1 cellular context compared by ENCODE assay signal in genomic region chr10:103192451-103193106, GRCh38.
TF ChIP-seq lines count a peak whose summit lies in the region.

No MANE protein-coding gene starts in this region.

TF ChIP-seq in GM23338, 12 proteins besides CTCF, POLR2A, EP300 and RAD21 (continued from another document):
- TF ChIP-seq ZNF462 (CRISPR knock-in tag; IDR thresholded peaks at IDR 0.05) (no peak), ZNF114 (CRISPR knock-in tag; IDR thresholded peaks at IDR 0.05) (no peak), CREB1 (CRISPR knock-in tag; IDR thresholded peaks at IDR 0.05; ENCODE audit: low read depth) (peak; percentile 31; the same call in 1 of the 2 replicates), ETS1 (IDR thresholded peaks at IDR 0.05) (no peak), REST (IDR thresholded peaks at IDR 0.05; ENCODE audit: unreplicated experiment) (peak; percentile 8), JUNB (IDR thresholded peaks at IDR 0.05; ENCODE audit: unreplicated experiment) (no peak)
